Comparison of ENCODE assay signal across 1 cellular context in the genomic region with DNA sequence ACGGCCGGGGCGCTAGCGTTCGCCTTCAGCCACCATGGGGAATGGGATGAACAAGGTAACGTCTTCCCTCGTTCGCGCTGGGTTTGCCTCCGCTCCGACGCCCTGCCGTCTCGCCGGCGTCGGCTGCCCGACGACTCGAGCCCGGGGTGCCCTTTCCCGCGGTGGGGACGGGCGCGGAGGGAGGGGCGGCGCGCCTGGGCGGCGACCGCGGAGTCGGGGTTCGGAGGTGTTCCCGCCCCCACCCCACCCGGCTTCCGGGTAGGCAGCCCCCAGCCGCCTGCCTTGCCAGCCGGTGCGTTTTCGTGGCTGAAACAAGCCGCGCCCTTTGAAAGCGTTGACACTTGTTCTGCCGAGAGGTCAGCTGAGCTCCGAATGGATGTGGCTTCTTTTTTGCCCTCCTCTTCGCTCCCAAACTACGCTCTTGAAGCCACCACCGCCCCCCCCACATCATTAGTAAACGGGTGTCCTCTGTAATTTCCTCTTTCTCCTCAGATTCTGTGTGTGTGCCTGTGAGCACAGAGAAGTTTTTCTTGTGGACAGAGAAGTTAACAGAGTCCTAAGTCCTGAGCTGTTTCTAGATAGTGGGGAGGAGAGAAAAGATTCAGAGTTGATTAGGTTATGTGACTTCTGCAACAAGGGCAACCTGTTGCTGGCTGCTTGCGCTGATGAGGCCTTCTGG.
TF ChIP-seq lines count a peak whose summit lies in the region.

No MANE protein-coding gene starts in this region.

TF ChIP-seq in HepG2, 621 proteins besides CTCF, POLR2A, EP300 and RAD21 (continued from another document and continues in another):
- TF ChIP-seq MAFF (IDR thresholded peaks at IDR 0.05; ENCODE audit: low read depth, low read length) = no peak
- no peak for TF ChIP-seq ZFP62 (CRISPR knock-in tag; IDR thresholded peaks at IDR 0.05)
- TF ChIP-seq, protein P1, sequence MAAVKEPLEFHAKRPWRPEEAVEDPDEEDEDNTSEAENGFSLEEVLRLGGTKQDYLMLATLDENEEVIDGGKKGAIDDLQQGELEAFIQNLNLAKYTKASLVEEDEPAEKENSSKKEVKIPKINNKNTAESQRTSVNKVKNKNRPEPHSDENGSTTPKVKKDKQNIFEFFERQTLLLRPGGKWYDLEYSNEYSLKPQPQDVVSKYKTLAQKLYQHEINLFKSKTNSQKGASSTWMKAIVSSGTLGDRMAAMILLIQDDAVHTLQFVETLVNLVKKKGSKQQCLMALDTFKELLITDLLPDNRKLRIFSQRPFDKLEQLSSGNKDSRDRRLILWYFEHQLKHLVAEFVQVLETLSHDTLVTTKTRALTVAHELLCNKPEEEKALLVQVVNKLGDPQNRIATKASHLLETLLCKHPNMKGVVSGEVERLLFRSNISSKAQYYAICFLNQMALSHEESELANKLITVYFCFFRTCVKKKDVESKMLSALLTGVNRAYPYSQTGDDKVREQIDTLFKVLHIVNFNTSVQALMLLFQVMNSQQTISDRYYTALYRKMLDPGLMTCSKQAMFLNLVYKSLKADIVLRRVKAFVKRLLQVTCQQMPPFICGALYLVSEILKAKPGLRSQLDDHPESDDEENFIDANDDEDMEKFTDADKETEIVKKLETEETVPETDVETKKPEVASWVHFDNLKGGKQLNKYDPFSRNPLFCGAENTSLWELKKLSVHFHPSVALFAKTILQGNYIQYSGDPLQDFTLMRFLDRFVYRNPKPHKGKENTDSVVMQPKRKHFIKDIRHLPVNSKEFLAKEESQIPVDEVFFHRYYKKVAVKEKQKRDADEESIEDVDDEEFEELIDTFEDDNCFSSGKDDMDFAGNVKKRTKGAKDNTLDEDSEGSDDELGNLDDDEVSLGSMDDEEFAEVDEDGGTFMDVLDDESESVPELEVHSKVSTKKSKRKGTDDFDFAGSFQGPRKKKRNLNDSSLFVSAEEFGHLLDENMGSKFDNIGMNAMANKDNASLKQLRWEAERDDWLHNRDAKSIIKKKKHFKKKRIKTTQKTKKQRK (IDR thresholded peaks at IDR 0.05; ENCODE audit: low read length) = no peak
- TF ChIP-seq ZNF546 (CRISPR knock-in tag; conservative IDR thresholded peaks at IDR 0.05) = no peak
- TF ChIP-seq, protein P2, sequence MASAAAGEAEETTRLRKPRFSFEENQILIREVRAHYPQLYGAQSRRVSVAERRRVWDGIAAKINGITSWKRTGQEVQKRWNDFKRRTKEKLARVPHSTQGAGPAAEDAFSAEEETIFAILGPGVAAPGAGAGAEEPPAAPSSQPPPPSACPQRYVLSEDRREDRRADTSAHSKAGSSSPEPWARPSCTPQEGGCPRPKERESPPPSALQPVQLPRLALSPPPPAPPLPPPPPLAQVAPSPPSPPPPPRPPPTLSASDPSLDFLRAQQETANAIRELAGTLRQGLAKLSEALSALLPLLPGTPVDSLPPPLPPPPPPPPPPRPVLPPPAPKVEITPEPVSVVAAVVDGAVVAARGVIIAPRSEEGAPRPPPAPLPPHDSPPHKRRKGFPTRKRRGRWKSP (CRISPR knock-in tag; IDR thresholded peaks at IDR 0.05) = peak; percentile 50
- TF ChIP-seq ZNF44 (CRISPR knock-in tag; IDR thresholded peaks at IDR 0.05) = no peak
- TF ChIP-seq SOX6 (IDR thresholded peaks at IDR 0.05) = no peak
- TF ChIP-seq SOX6 (CRISPR knock-in tag; IDR thresholded peaks at IDR 0.05) = no peak
- no peak for TF ChIP-seq U2AF2 (IDR thresholded peaks at IDR 0.05; ENCODE audit: low read depth, low read length)
- no peak for TF ChIP-seq NFE2L2 (IDR thresholded peaks at IDR 0.05; ENCODE audit: low read length)
- no peak for TF ChIP-seq ZNF253 (CRISPR knock-in tag; IDR thresholded peaks at IDR 0.05; ENCODE audit: borderline replicate concordance)
- TF ChIP-seq TCF7L2 (IDR thresholded peaks at IDR 0.05; ENCODE audit: low read depth, low read length) = no peak
- no peak for TF ChIP-seq HMG20A (CRISPR knock-in tag; IDR thresholded peaks at IDR 0.05; ENCODE audit: borderline replicate concordance)
- no peak for TF ChIP-seq ZNF83 (CRISPR knock-in tag; IDR thresholded peaks at IDR 0.05; ENCODE audit: borderline replicate concordance)
- no peak for TF ChIP-seq ZNF652 (CRISPR knock-in tag; IDR thresholded peaks at IDR 0.05; ENCODE audit: borderline replicate concordance, low read depth)
- TF ChIP-seq, protein P3, sequence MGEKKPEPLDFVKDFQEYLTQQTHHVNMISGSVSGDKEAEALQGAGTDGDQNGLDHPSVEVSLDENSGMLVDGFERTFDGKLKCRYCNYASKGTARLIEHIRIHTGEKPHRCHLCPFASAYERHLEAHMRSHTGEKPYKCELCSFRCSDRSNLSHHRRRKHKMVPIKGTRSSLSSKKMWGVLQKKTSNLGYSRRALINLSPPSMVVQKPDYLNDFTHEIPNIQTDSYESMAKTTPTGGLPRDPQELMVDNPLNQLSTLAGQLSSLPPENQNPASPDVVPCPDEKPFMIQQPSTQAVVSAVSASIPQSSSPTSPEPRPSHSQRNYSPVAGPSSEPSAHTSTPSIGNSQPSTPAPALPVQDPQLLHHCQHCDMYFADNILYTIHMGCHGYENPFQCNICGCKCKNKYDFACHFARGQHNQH (CRISPR knock-in tag; IDR thresholded peaks at IDR 0.05) = peak; percentile 62; the same call in 1 of the 2 replicates
- no peak; the same call in 1 of the 2 replicates for TF ChIP-seq JDP2 (CRISPR knock-in tag; IDR thresholded peaks at IDR 0.05; ENCODE audit: borderline replicate concordance)
- no peak for TF ChIP-seq POLR2G (IDR thresholded peaks at IDR 0.05; ENCODE audit: low read depth, low read length)
- peak; percentile 31; the same call in 1 of the 2 replicates for TF ChIP-seq MEIS2 (CRISPR knock-in tag; IDR thresholded peaks at IDR 0.05)
- TF ChIP-seq, protein P4, sequence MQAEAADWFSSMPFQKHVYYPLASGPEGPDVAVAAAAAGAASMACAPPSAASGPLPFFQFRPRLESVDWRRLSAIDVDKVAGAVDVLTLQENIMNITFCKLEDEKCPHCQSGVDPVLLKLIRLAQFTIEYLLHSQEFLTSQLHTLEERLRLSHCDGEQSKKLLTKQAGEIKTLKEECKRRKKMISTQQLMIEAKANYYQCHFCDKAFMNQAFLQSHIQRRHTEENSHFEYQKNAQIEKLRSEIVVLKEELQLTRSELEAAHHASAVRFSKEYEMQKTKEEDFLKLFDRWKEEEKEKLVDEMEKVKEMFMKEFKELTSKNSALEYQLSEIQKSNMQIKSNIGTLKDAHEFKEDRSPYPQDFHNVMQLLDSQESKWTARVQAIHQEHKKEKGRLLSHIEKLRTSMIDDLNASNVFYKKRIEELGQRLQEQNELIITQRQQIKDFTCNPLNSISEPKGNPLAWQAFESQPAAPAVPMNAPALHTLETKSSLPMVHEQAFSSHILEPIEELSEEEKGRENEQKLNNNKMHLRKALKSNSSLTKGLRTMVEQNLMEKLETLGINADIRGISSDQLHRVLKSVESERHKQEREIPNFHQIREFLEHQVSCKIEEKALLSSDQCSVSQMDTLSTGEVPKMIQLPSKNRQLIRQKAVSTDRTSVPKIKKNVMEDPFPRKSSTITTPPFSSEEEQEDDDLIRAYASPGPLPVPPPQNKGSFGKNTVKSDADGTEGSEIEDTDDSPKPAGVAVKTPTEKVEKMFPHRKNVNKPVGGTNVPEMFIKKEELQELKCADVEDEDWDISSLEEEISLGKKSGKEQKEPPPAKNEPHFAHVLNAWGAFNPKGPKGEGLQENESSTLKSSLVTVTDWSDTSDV (CRISPR knock-in tag; IDR thresholded peaks at IDR 0.05) = 0 out of 2 replicates have a peak, but pooled peaks have one; percentile 89
- TF ChIP-seq, protein P5, sequence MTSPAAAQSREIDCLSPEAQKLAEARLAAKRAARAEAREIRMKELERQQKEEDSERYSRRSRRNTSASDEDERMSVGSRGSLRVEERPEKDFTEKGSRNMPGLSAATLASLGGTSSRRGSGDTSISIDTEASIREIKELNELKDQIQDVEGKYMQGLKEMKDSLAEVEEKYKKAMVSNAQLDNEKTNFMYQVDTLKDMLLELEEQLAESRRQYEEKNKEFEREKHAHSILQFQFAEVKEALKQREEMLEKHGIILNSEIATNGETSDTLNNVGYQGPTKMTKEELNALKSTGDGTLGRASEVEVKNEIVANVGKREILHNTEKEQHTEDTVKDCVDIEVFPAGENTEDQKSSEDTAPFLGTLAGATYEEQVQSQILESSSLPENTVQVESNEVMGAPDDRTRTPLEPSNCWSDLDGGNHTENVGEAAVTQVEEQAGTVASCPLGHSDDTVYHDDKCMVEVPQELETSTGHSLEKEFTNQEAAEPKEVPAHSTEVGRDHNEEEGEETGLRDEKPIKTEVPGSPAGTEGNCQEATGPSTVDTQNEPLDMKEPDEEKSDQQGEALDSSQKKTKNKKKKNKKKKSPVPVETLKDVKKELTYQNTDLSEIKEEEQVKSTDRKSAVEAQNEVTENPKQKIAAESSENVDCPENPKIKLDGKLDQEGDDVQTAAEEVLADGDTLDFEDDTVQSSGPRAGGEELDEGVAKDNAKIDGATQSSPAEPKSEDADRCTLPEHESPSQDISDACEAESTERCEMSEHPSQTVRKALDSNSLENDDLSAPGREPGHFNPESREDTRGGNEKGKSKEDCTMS (CRISPR knock-in tag; conservative IDR thresholded peaks at IDR 0.05) = no peak
- TF ChIP-seq, protein P6, sequence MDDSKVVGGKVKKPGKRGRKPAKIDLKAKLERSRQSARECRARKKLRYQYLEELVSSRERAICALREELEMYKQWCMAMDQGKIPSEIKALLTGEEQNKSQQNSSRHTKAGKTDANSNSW (CRISPR knock-in tag; IDR thresholded peaks at IDR 0.05; ENCODE audit: borderline replicate concordance) = peak; percentile 98
- no peak for TF ChIP-seq CREM (IDR thresholded peaks at IDR 0.05)
- no peak for TF ChIP-seq CREM (CRISPR knock-in tag; IDR thresholded peaks at IDR 0.05)
- no peak for TF ChIP-seq PCBP1 (IDR thresholded peaks at IDR 0.05; ENCODE audit: borderline replicate concordance, low read depth, low read length)
- TF ChIP-seq SRSF9 (IDR thresholded peaks at IDR 0.05; ENCODE audit: borderline replicate concordance, insufficient read depth, low read depth, low read length, poor library complexity, severe bottlenecking) = no peak
- peak; percentile 18 for TF ChIP-seq SKI (IDR thresholded peaks at IDR 0.05; ENCODE audit: partially characterized antibody)
- no peak for TF ChIP-seq ZFP1 (CRISPR knock-in tag; IDR thresholded peaks at IDR 0.05)
- 0 out of 2 replicates have a peak, but pooled peaks have one; percentile 35 for TF ChIP-seq ZNF292 (CRISPR knock-in tag; IDR thresholded peaks at IDR 0.05; ENCODE audit: borderline replicate concordance, low read depth)
- no peak for TF ChIP-seq SRF (IDR thresholded peaks at IDR 0.05; ENCODE audit: low read depth, low read length)
- no peak for TF ChIP-seq ZNF264 (CRISPR knock-in tag; IDR thresholded peaks at IDR 0.05)
- no peak for TF ChIP-seq ZNF343 (CRISPR knock-in tag; IDR thresholded peaks at IDR 0.05)
- TF ChIP-seq SALL1 (CRISPR knock-in tag; IDR thresholded peaks at IDR 0.05) = 0 out of 2 replicates have a peak, but pooled peaks have one; percentile 28
- no peak for TF ChIP-seq KDM1A (CRISPR knock-in tag; IDR thresholded peaks at IDR 0.05)
- peak; percentile 34; the same call in 1 of the 2 replicates for TF ChIP-seq ZSCAN21 (CRISPR knock-in tag; IDR thresholded peaks at IDR 0.05; ENCODE audit: borderline replicate concordance)
- peak; percentile 48; the same call in 1 of the 2 replicates for TF ChIP-seq ZNF564 (CRISPR knock-in tag; IDR thresholded peaks at IDR 0.05)
- TF ChIP-seq SP5 (CRISPR knock-in tag; IDR thresholded peaks at IDR 0.05; ENCODE audit: borderline replicate concordance, low read depth) = peak; percentile 2; the same call in 1 of the 2 replicates
- TF ChIP-seq STAG1 (CRISPR knock-in tag; IDR thresholded peaks at IDR 0.05) = peak; percentile 16; the same call in 1 of the 2 replicates
- TF ChIP-seq, protein P7, sequence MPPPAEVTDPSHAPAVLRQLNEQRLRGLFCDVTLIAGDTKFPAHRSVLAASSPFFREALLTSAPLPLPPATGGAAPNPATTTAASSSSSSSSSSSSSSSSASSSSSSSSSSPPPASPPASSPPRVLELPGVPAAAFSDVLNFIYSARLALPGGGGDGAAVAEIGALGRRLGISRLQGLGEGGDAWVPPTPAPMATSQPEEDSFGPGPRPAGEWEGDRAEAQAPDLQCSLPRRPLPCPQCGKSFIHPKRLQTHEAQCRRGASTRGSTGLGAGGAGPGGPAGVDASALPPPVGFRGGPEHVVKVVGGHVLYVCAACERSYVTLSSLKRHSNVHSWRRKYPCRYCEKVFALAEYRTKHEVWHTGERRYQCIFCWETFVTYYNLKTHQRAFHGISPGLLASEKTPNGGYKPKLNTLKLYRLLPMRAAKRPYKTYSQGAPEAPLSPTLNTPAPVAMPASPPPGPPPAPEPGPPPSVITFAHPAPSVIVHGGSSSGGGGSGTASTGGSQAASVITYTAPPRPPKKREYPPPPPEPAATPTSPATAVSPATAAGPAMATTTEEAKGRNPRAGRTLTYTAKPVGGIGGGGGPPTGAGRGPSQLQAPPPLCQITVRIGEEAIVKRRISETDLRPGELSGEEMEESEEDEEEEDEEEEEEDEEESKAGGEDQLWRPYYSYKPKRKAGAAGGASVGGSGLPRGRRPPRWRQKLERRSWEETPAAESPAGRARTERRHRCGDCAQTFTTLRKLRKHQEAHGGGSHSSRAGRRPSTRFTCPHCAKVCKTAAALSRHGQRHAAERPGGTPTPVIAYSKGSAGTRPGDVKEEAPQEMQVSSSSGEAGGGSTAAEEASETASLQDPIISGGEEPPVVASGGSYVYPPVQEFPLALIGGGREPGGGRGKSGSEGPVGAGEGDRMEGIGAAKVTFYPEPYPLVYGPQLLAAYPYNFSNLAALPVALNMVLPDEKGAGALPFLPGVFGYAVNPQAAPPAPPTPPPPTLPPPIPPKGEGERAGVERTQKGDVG (CRISPR knock-in tag; IDR thresholded peaks at IDR 0.05; ENCODE audit: borderline replicate concordance) = no peak; the same call in 1 of the 2 replicates
- TF ChIP-seq, protein P8, sequence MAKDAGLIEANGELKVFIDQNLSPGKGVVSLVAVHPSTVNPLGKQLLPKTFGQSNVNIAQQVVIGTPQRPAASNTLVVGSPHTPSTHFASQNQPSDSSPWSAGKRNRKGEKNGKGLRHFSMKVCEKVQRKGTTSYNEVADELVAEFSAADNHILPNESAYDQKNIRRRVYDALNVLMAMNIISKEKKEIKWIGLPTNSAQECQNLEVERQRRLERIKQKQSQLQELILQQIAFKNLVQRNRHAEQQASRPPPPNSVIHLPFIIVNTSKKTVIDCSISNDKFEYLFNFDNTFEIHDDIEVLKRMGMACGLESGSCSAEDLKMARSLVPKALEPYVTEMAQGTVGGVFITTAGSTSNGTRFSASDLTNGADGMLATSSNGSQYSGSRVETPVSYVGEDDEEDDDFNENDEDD (CRISPR knock-in tag; IDR thresholded peaks at IDR 0.05; ENCODE audit: borderline replicate concordance) = peak; percentile 93; the same call in 1 of the 2 replicates
